8 cellular contexts compared by ENCODE assay signal in genomic region chr3:133505813-133506212, GRCh38.
DNase-seq lines count a peak whose midpoint lies in the region; ATAC-seq and TF ChIP-seq lines count a peak whose summit lies in the region.
"Had no signal": no experiment of that assay in that cellular context is flagged by ENCODE, and none has a peak within 500 bp of the region (broad histone marks: within the 10 kb centered on the region; RNA-seq: fewer than 3 reads in every experiment).

No MANE protein-coding gene starts in this region.

- H3K27ac ChIP-seq in skin epidermis (peak overlapping the region in 11 of 21 experiments; percentile 8 to 71 (median 41)), brain microvascular endothelial cell (no peak overlapping the region)
- H3K27ac ChIP-seq: testis had no signal

- H3K27ac Mint-ChIP-seq in activated CD8-positive, alpha-beta T cell treated with anti-CD3 and anti-CD28 coated beads, Interleukin-2, amount 10 ng/mL, durations not matched to agents 7 days and 5 days, result peak overlapping the region; percentile 92

- DNase-seq in activated CD8-positive, alpha-beta T cell treated with anti-CD3 and anti-CD28 coated beads, Interleukin-2, amount 10 ng/mL, durations not matched to agents 7 days and 5 days, result no peak
- no peak for DNase-seq in stimulated activated CD4-positive, alpha-beta T cell treated with anti-CD3 and anti-CD28 coated beads, Interleukin-4, amount 100 ng/mL, for 4 hours
- DNase-seq in NCI-H2227 treated with DMSO at 0.1 percent for 48 hours (lab: John Stamatoyannopoulos, UW), result no peak
- DNase-seq in brain microvascular endothelial cell, result no peak
- DNase-seq: testis had no signal

- no peaks in the 10 kb centered on the region for H3K27me3 Mint-ChIP-seq in activated CD8-positive, alpha-beta T cell treated with anti-CD3 and anti-CD28 coated beads, Interleukin-2, amount 10 ng/mL, durations not matched to agents 7 days and 5 days (ENCODE audit: low read depth)

- H3K4me1 Mint-ChIP-seq in activated CD8-positive, alpha-beta T cell treated with anti-CD3 and anti-CD28 coated beads, Interleukin-2, amount 10 ng/mL, durations not matched to agents 7 days and 5 days (ENCODE audit: low read depth), result peaks cover 18% of the 10 kb centered on the region

- POLR2A ChIA-PET in activated CD8-positive, alpha-beta T cell treated with anti-CD3 and anti-CD28 coated beads, Interleukin-2, amount 10 ng/mL, durations not matched to agents 7 days and 5 days (lab: Charles Lee), result interaction anchor here (1.5 to 3.3 kb wide), 4 partner anchors 15 to 69 kb away, joined by 3 to 19 read pairs (median 8); partner anchors contain the start of gene CDV3

- no peaks in the 10 kb centered on the region for H3K9me3 Mint-ChIP-seq in activated CD8-positive, alpha-beta T cell treated with anti-CD3 and anti-CD28 coated beads, Interleukin-2, amount 10 ng/mL, durations not matched to agents 7 days and 5 days (ENCODE audit: insufficient read depth)

- H3K27me3 ChIP-seq in brain microvascular endothelial cell (replicated peaks), result no peaks in the 10 kb centered on the region
- H3K27me3 ChIP-seq: testis had no signal

- H3K4me3 ChIP-seq in skin epidermis, result no peak overlapping the region
- H3K4me3 ChIP-seq in brain microvascular endothelial cell (ENCODE audit: low read depth, low read length), result no peak overlapping the region
- H3K4me3 ChIP-seq: testis had no signal

- in situ Hi-C loops in brain microvascular endothelial cell (cut with HindIII; ENCODE audit: low pct_ligation_motif_present, low sequenced_read_pairs), result no loop called here

- ATAC-seq in GM19351 (IDR thresholded peaks at IDR 0.05; ENCODE audit: unreplicated experiment) (peak; percentile 46), HG02943 (IDR thresholded peaks at IDR 0.05; ENCODE audit: low read depth, unreplicated experiment) (peak; percentile 46)
- no peak for ATAC-seq in activated CD8-positive, alpha-beta T cell treated with anti-CD3 and anti-CD28 coated beads, Interleukin-2, amount 10 ng/mL, durations not matched to agents 7 days and 5 days

- TF ChIP-seq CTCF in brain microvascular endothelial cell (IDR thresholded peaks at IDR 0.05; ENCODE audit: low read depth, low read length, missing control alignments), result no peak

- CTCF ChIA-PET in activated CD8-positive, alpha-beta T cell treated with anti-CD3 and anti-CD28 coated beads, Interleukin-2, amount 10 ng/mL, durations not matched to agents 7 days and 5 days (lab: Charles Lee), result interaction anchor here (1.0 to 2.9 kb wide), 4 partner anchors 17 to 73 kb away, joined by 3 to 10 read pairs (median 4); no protein-coding TSS in a partner anchor

- H3K36me3 ChIP-seq in brain microvascular endothelial cell (replicated peaks), result no peaks in the 10 kb centered on the region

- H3K4me3 Mint-ChIP-seq in activated CD8-positive, alpha-beta T cell treated with anti-CD3 and anti-CD28 coated beads, Interleukin-2, amount 10 ng/mL, durations not matched to agents 7 days and 5 days, result peak overlapping the region; percentile 52

- no peaks in the 10 kb centered on the region for H3K36me3 Mint-ChIP-seq in activated CD8-positive, alpha-beta T cell treated with anti-CD3 and anti-CD28 coated beads, Interleukin-2, amount 10 ng/mL, durations not matched to agents 7 days and 5 days (ENCODE audit: low read depth)
